31 cellular contexts compared by ENCODE assay signal in the genomic region with DNA sequence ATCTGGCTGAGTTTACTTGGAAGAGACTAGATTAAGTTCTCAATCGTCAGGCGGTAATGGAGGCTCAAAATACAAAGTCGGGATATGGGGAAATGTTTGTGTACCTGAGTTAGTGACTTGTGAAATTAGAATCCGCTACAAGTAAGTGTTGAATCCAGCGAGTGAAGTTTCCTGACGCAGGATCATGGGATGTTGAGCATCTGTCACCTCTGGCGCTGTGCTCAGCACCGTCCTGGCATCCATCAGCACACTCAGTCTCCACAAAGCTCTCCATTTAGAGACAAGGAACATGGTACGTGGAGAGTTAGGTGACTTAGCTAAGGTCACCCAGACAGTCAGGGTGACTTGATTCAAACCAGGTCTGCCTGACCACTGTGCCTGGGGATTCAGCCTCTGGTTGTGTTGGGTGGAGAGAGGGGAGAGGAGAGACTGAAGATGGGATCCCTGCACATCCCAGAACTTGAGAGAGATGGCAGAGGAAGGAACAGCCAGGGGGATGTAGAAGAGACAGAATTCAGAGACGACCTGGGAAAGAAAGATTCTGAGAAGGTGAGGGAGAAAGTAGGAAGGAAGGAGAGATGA.
"Had no signal": no experiment of that assay in that cellular context is flagged by ENCODE, and none has a peak within 500 bp of the region (broad histone marks: within the 10 kb centered on the region; RNA-seq: fewer than 3 reads in every experiment).

No MANE protein-coding gene starts in this region.

- H3K36me3 ChIP-seq: brain microvascular endothelial cell, cardiac muscle cell, Peyer's patch, SJSA1 had no signal

- H3K9me3 Mint-ChIP-seq: activated naive CD8-positive, alpha-beta T cell treated with anti-CD3 and anti-CD28 coated beads for 36 hours had no signal

- H3K36me3 Mint-ChIP-seq: activated CD4-positive, alpha-beta memory T cell treated with anti-CD3 and anti-CD28 coated beads for 36 hours; activated naive CD8-positive, alpha-beta T cell treated with anti-CD3 and anti-CD28 coated beads for 36 hours had no signal

- H3K27me3 ChIP-seq: brain microvascular endothelial cell, cardiac muscle cell, Peyer's patch, SJSA1 had no signal

- H3K9me3 ChIP-seq: SJSA1, SK-N-SH had no signal

- H3K27me3 Mint-ChIP-seq: activated B cell treated with CpG ODN at 0.5 μM for 24 hours had no signal

- H3K4me1 Mint-ChIP-seq: activated B cell treated with CpG ODN at 0.5 μM for 24 hours; activated naive CD8-positive, alpha-beta T cell treated with anti-CD3 and anti-CD28 coated beads for 36 hours; activated T-helper 17 cell treated with anti-CD3 and anti-CD28 coated beads, Interleukin-2, amount 50 U/mL, for 72 hours had no signal

- H3K4me1 ChIP-seq: Peyer's patch, SJSA1 had no signal

- H3K4me3 Mint-ChIP-seq: activated B cell treated with CpG ODN at 0.5 μM for 24 hours; activated CD4-positive, alpha-beta memory T cell treated with anti-CD3 and anti-CD28 coated beads for 36 hours; activated naive CD8-positive, alpha-beta T cell treated with anti-CD3 and anti-CD28 coated beads for 36 hours; activated T-cell treated with anti-CD3 and anti-CD28 coated beads, Interleukin-2, amount 50 U/mL, for 72 hours; activated T-helper 17 cell treated with anti-CD3 and anti-CD28 coated beads, Interleukin-2, amount 50 U/mL, for 72 hours had no signal

- H3K27ac Mint-ChIP-seq: activated B cell treated with CpG ODN at 0.5 μM for 24 hours; activated CD4-positive, alpha-beta memory T cell treated with anti-CD3 and anti-CD28 coated beads for 36 hours; activated naive CD8-positive, alpha-beta T cell treated with anti-CD3 and anti-CD28 coated beads for 36 hours; activated T-cell treated with anti-CD3 and anti-CD28 coated beads, Interleukin-2, amount 50 U/mL, for 72 hours; activated T-helper 17 cell treated with anti-CD3 and anti-CD28 coated beads, Interleukin-2, amount 50 U/mL, for 72 hours had no signal

- H3K27ac ChIP-seq: brain microvascular endothelial cell, cardiac muscle cell, Peyer's patch, SJSA1 had no signal

- H3K4me3 ChIP-seq: cardiac muscle cell, Peyer's patch, SJSA1 had no signal

- DNase-seq: activated B cell treated with CpG ODN at 0.5 μM for 24 hours; activated CD4-positive, alpha-beta memory T cell treated with anti-CD3 and anti-CD28 coated beads for 36 hours; activated CD4-positive, alpha-beta T cell treated with anti-CD3 and anti-CD28 coated beads for 4 hours; activated CD4-positive, alpha-beta T cell treated with anti-CD3 and anti-CD28 coated beads, Interleukin-2, amount 50 U/mL, for 1 hour; activated CD4-positive, CD25-positive, alpha-beta regulatory T cell treated with anti-CD3 and anti-CD28 coated beads, Interleukin-2, amount 50 U/mL, for 72 hours; activated effector memory CD4-positive, alpha-beta T cell treated with anti-CD3 and anti-CD28 coated beads, Interleukin-2, amount 50 U/mL, for 16 hours; activated naive CD4-positive, alpha-beta T cell; activated naive CD4-positive, alpha-beta T cell treated with anti-CD3 and anti-CD28 coated beads, Interleukin-2, amount 50 U/mL, for 16 hours; activated naive CD8-positive, alpha-beta T cell treated with anti-CD3 and anti-CD28 coated beads for 36 hours; activated T-cell treated with anti-CD3 and anti-CD28 coated beads, Interleukin-2, amount 50 U/mL, for 1 hour; activated T-cell treated with anti-CD3 and anti-CD28 coated beads, Interleukin-2, amount 50 U/mL, for 72 hours; amniotic stem cell; aorta; brain microvascular endothelial cell; Karpas-422; KBM-7; NCI-H1105 treated with DMSO at 0.1 percent for 48 hours; NCI-H1436; NCI-H510A; NCI-H526; NCI-H748 treated with DMSO at 0.1 percent for 48 hours; NK-92 treated with Interleukin-12 subunit alpha and Interleukin-12 subunit beta, amount 100 ng/mL, for 24 hours; PC-3; Peyer's patch; RPMI8226; SK-N-SH; T-helper 2 cell; T-helper 9 cell had no signal

- ATAC-seq: activated T-cell treated with anti-CD3 and anti-CD28 coated beads, Interleukin-2, amount 50 U/mL, for 72 hours; activated T-helper 17 cell treated with anti-CD3 and anti-CD28 coated beads, Interleukin-2, amount 50 U/mL, for 72 hours; PC-3 had no signal
